Comparison of ENCODE assay signal across 17 cellular contexts in the genomic region with DNA sequence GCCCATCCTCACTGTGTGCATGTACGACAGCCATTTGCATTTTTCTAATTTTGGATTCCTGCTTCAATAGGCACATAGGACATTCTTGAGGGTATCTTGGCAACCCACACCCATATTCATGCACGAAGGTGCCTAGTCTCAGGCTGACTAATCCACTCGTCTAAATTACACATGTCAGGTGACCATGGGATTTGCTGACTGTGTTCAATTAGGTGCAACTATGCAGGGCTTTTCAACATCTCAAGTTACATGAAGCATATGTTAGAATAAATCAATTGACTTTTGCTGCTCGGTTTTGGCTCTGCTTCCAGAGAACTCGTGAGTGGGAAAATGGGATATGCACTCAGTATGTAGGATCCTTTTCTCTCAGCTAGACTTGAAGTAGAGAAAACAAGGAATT.
DNase-seq lines count a peak whose midpoint lies in the region; FAIRE-seq and TF ChIP-seq lines count a peak whose summit lies in the region.
"Had no signal": no experiment of that assay in that cellular context is flagged by ENCODE, and none has a peak within 500 bp of the region (broad histone marks: within the 10 kb centered on the region; RNA-seq: fewer than 3 reads in every experiment).

No MANE protein-coding gene starts in this region.

- H3K9me3 ChIP-seq in HAP-1 (no peaks in the 10 kb centered on the region), keratinocyte (ENCODE audit: control insufficient read depth, low read depth, low read length) (no peaks in the 10 kb centered on the region)
- H3K9me3 ChIP-seq: ovary, upper lobe of right lung had no signal

- H3K4me3 ChIP-seq in HAP-1 (no peak overlapping the region), keratinocyte (ENCODE audit: control insufficient read depth in 2 of 3, extremely low read depth in 1 of 3, insufficient read depth in 2 of 3, low read depth in 1 of 3, low read length in 3 of 3) (no peak overlapping the region)
- H3K4me3 ChIP-seq: lung, ovary, upper lobe of right lung had no signal

- H3K9ac ChIP-seq in keratinocyte (ENCODE audit: control insufficient read depth, extremely low read depth, insufficient read depth, low read length), result no peak overlapping the region

- TF ChIP-seq CTCF in keratinocyte (optimal IDR thresholded peaks at IDR 0.05 in 1 of 3, IDR thresholded peaks at IDR 0.05 in 1 of 3, conservative IDR thresholded peaks at IDR 0.05 in 1 of 3; ENCODE audit: extremely low read depth in 1 of 3, insufficient read depth in 2 of 3, low read length in 3 of 3), result no peak

- FAIRE-seq in keratinocyte (lab: Jason Lieb, UNC), result peak; percentile 90

- peak; percentile 33 to 47 for DNase-seq in HAP-1 (ENCODE audit: low spot score in 2 of 2)
- peak; percentile 74 for DNase-seq in NCI-H2171 (lab: John Stamatoyannopoulos, UW)
- DNase-seq in astrocyte of the hippocampus (ENCODE audit: low read depth, low spot score), result peak; percentile 74
- peak; percentile 36 for DNase-seq in keratinocyte (ENCODE audit: low read depth, low spot score)
- no peak for DNase-seq in Ammon's horn (ENCODE audit: low spot score)
- DNase-seq in activated CD4-positive, alpha-beta T cell treated with anti-CD3 and anti-CD28 coated beads, Interleukin-2, amount 50 U/mL, for 4 hours, result no peak
- DNase-seq in SIG-M5 (lab: John Stamatoyannopoulos, UW), result no peak
- DNase-seq: activated B cell treated with CpG ODN at 0.5 μM for 24 hours; activated naive CD8-positive, alpha-beta T cell treated with anti-CD3 and anti-CD28 coated beads, Interleukin-2, amount 10 ng/mL, durations not matched to agents 7 days and 5 days; caudate nucleus; head of caudate nucleus; naive B cell; NCI-H1048; NCI-H226; ovary; upper lobe of right lung had no signal

- no peaks in the 10 kb centered on the region for H4K20me1 ChIP-seq in keratinocyte (ENCODE audit: control insufficient read depth, extremely low read depth, insufficient read depth, low read length)

- no peaks in the 10 kb centered on the region for H3K79me2 ChIP-seq in keratinocyte (ENCODE audit: control insufficient read depth, insufficient read depth, low read length)

- peak overlapping the region; percentile 61 for H3K27ac ChIP-seq in keratinocyte (ENCODE audit: control insufficient read depth, insufficient read depth, low read length)
- H3K27ac ChIP-seq: ovary, upper lobe of right lung had no signal

- peaks cover 8% of the 10 kb centered on the region for H3K4me1 ChIP-seq in HAP-1
- H3K4me1 ChIP-seq in keratinocyte (ENCODE audit: control insufficient read depth, extremely low read depth, insufficient read depth, low read length), result peaks cover 19% of the 10 kb centered on the region
- H3K4me1 ChIP-seq: upper lobe of right lung had no signal

- no peaks in the 10 kb centered on the region for H3K36me3 ChIP-seq in HAP-1 (replicated peaks)
- H3K36me3 ChIP-seq in keratinocyte (ENCODE audit: control insufficient read depth in 2 of 2, extremely low read depth in 1 of 2, insufficient read depth in 2 of 2, low read length in 2 of 2), result no peaks in the 10 kb centered on the region
- H3K36me3 ChIP-seq: ovary, upper lobe of right lung had no signal

- peak overlapping the region; percentile 51 for H2AFZ ChIP-seq in keratinocyte (ENCODE audit: control insufficient read depth, low read length)

- H3K27me3 ChIP-seq in HAP-1 (ENCODE audit: low read depth), result no peaks in the 10 kb centered on the region
- H3K27me3 ChIP-seq in keratinocyte (ENCODE audit: control insufficient read depth, extremely low read depth, insufficient read depth, low read length), result no peaks in the 10 kb centered on the region
- H3K27me3 ChIP-seq: ovary, upper lobe of right lung had no signal

- H3K4me2 ChIP-seq in keratinocyte (ENCODE audit: control insufficient read depth, extremely low read depth, insufficient read depth, low read depth, low read length), result peak overlapping the region; percentile 31

- in situ Hi-C loops in HAP-1 (cut with MboI; ENCODE audit: low sequenced_read_pairs), result no loop called here

- dilution Hi-C loops in keratinocyte (cut with MboI; ENCODE audit: extremely low pct_ligation_motif_present, low sequenced_read_pairs), result no loop called here

- no peaks in the 10 kb centered on the region for H3K9me1 ChIP-seq in keratinocyte (ENCODE audit: control insufficient read depth, extremely low read depth, insufficient read depth, low read length)

Comparison
In these comparisons a context has a peak if more than half of its experiments do, and no peak if none do; other contexts are left out.
1. DNase-seq: peak in HAP-1 (2 of 2), NCI-H2171 (single experiment), astrocyte of the hippocampus (single experiment) and keratinocyte (single experiment); none in Ammon's horn (single experiment), activated CD4-positive, alpha-beta T cell treated with anti-CD3 and anti-CD28 coated beads, Interleukin-2, amount 50 U/mL, for 4 hours (0 of 2) and SIG-M5 (single experiment).